In the genomic region with DNA sequence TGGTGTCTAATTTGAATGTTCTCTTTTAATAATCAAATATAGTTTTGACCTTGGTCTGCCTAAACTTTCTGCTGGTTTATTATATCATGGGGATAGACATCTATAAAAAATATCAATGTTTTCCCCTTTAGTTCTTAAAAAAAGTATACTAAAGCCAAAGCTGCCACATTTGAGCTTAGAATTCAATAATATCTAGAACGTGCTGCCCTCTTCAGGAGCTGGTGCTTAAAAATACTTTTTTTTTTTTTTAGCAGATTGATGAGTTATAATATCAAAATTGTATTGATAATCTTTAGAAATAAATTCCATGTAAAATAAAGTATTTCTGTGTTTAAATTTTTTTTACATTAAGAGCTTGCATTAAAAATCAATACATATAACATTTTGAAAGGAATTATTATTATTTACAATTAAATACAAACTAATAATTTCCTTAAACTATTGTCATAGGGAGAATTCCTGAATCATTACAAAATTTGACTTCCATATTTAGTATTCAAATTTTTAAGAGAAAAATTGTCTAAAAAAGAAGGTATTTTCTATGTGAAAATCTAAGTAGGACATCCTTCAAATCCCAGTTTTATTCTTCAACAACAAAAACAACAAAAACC, we compare ENCODE assay signal across 12 cellular contexts. TPM values are rescaled to one million over a fixed set of nuclear protein-coding genes. Genes with fewer than 3 reads are reported as not detected.
DNase-seq lines count a peak whose midpoint lies in the region; ATAC-seq, FAIRE-seq and TF ChIP-seq lines count a peak whose summit lies in the region.
"Had no signal": no experiment of that assay in that cellular context is flagged by ENCODE, and none has a peak within 500 bp of the region (broad histone marks: within the 10 kb centered on the region; RNA-seq: fewer than 3 reads in every experiment).

No MANE protein-coding gene starts in this region.

- no peak overlapping the region for H3K9ac ChIP-seq in mesendoderm (ENCODE audit: low read length)

- peak; percentile 27 for DNase-seq in NOMO-1 treated with DMSO at 0.1 percent for 48 hours (lab: John Stamatoyannopoulos, UW; ENCODE audit: unreplicated experiment)
- no peak for DNase-seq in NOMO-1 treated with dmso at 0.1 percent for 144 hours (lab: John Stamatoyannopoulos, UW; ENCODE audit: unreplicated experiment)
- no peak for DNase-seq in RCC 7860 (ENCODE audit: low spot score)
- DNase-seq in fibroblast of the aortic adventitia (ENCODE audit: low read depth), result peak; percentile 72
- no peak for DNase-seq in thoracic aorta (ENCODE audit: low spot score)
- DNase-seq in mesendoderm, result no peak
- no peak for DNase-seq in activated CD8-positive, alpha-beta memory T cell treated with anti-CD3 and anti-CD28 coated beads, Interleukin-2, amount 10 ng/mL, durations not matched to agents 7 days and 5 days
- DNase-seq: activated T-cell treated with anti-CD3 and anti-CD28 coated beads, Interleukin-2, amount 50 U/mL, for 24 hours; CD4-positive, alpha-beta T cell; SHP77 treated with DMSO at 0.1 percent for 48 hours; stimulated activated CD4-positive, alpha-beta T cell treated with anti-CD3 and anti-CD28 coated beads, Interleukin-2, amount 100 ng/mL, for 24 hours had no signal

- H3K36me3 ChIP-seq in thoracic aorta (no peaks in the 10 kb centered on the region), mesendoderm (ENCODE audit: control insufficient read depth, insufficient read depth, low read length) (no peaks in the 10 kb centered on the region)

- H3K4me1 ChIP-seq in thoracic aorta (ENCODE audit: control insufficient read depth in 1 of 2, low read depth in 2 of 2) (peaks cover 0 to 15% of the 10 kb centered on the region in 2 donors), mesendoderm (ENCODE audit: control insufficient read depth, low read depth, low read length) (peaks cover 1% of the 10 kb centered on the region)

- H2BK5ac ChIP-seq in mesendoderm (ENCODE audit: low read length), result no peak overlapping the region

- H3K27me3 ChIP-seq in thoracic aorta (replicated peaks; ENCODE audit: insufficient read depth) (no peaks in the 10 kb centered on the region), mesendoderm (ENCODE audit: insufficient read depth, low read length, poor library complexity) (no peaks in the 10 kb centered on the region)

- no peak overlapping the region for H3K27ac ChIP-seq in thoracic aorta
- no peak overlapping the region for H3K27ac ChIP-seq in mesendoderm (ENCODE audit: low read depth, low read length)

- no peak overlapping the region for H3K18ac ChIP-seq in mesendoderm (ENCODE audit: low read length)

- no CpG with 5 or more reads among the region's 1 CpG for WGBS in mesendoderm (ENCODE audit: extremely low coverage, insufficient coverage, low lambda C conversion rate)

- H3K4me3 ChIP-seq in fibroblast of the aortic adventitia (ENCODE audit: low read depth, low read length) (no peak overlapping the region), thoracic aorta (no peak overlapping the region), mesendoderm (ENCODE audit: low read length) (no peak overlapping the region)

- no peak overlapping the region for H3K4ac ChIP-seq in mesendoderm (ENCODE audit: low read depth, low read length)

- H4K8ac ChIP-seq in mesendoderm (ENCODE audit: low read depth, low read length), result no peak overlapping the region

- H3K9me3 ChIP-seq in thoracic aorta, result no peaks in the 10 kb centered on the region

- no peak overlapping the region for H4K5ac ChIP-seq in mesendoderm (ENCODE audit: low read length)

- H3K4me2 ChIP-seq in mesendoderm (ENCODE audit: low read length), result no peak overlapping the region

- TF ChIP-seq CTCF in fibroblast of the aortic adventitia (IDR thresholded peaks at IDR 0.05; ENCODE audit: insufficient read depth, low read length) (peak; percentile 49), thoracic aorta (IDR thresholded peaks at IDR 0.05) (peak; percentile 4)

- no peaks in the 10 kb centered on the region for H3K79me1 ChIP-seq in mesendoderm (ENCODE audit: low read length)

- no peaks in the 10 kb centered on the region for H3K4me1 Mint-ChIP-seq in activated CD8-positive, alpha-beta memory T cell treated with anti-CD3 and anti-CD28 coated beads, Interleukin-2, amount 10 ng/mL, durations not matched to agents 7 days and 5 days

- H2AK5ac ChIP-seq in mesendoderm (ENCODE audit: low read length), result no peak overlapping the region

- H3K56ac ChIP-seq in mesendoderm (ENCODE audit: low read length), result no peak overlapping the region

- H3K36me3 Mint-ChIP-seq in activated CD8-positive, alpha-beta memory T cell treated with anti-CD3 and anti-CD28 coated beads, Interleukin-2, amount 10 ng/mL, durations not matched to agents 7 days and 5 days, result no peaks in the 10 kb centered on the region

- CTCF ChIA-PET in activated CD8-positive, alpha-beta memory T cell treated with anti-CD3 and anti-CD28 coated beads, Interleukin-2, amount 10 ng/mL, durations not matched to agents 7 days and 5 days (lab: Charles Lee), result no interaction called here

- no peak overlapping the region for H2BK15ac ChIP-seq in mesendoderm (replicated peaks; ENCODE audit: low read depth)

- H3K79me2 ChIP-seq in mesendoderm (ENCODE audit: control insufficient read depth, insufficient read depth, low read length), result no peaks in the 10 kb centered on the region

- H3K9me3 Mint-ChIP-seq in activated CD8-positive, alpha-beta memory T cell treated with anti-CD3 and anti-CD28 coated beads, Interleukin-2, amount 10 ng/mL, durations not matched to agents 7 days and 5 days (ENCODE audit: low read depth), result peaks cover 4% of the 10 kb centered on the region
- H3K9me3 Mint-ChIP-seq: activated T-cell treated with anti-CD3 and anti-CD28 coated beads, Interleukin-2, amount 50 U/mL, for 24 hours; CD4-positive, alpha-beta T cell had no signal

- H3K27me3 Mint-ChIP-seq in activated CD8-positive, alpha-beta memory T cell treated with anti-CD3 and anti-CD28 coated beads, Interleukin-2, amount 10 ng/mL, durations not matched to agents 7 days and 5 days, result no peaks in the 10 kb centered on the region
- H3K27me3 Mint-ChIP-seq: activated T-cell treated with anti-CD3 and anti-CD28 coated beads, Interleukin-2, amount 50 U/mL, for 24 hours; CD4-positive, alpha-beta T cell had no signal

- no peak for ATAC-seq in thoracic aorta (ENCODE audit: insufficient number of reproducible peaks, low FRiP score, low read depth)
- ATAC-seq in GM21576 (IDR thresholded peaks at IDR 0.05; ENCODE audit: unreplicated experiment), result no peak
- no peak for ATAC-seq in activated CD8-positive, alpha-beta memory T cell treated with anti-CD3 and anti-CD28 coated beads, Interleukin-2, amount 10 ng/mL, durations not matched to agents 7 days and 5 days

- no peak overlapping the region for H2BK120ac ChIP-seq in mesendoderm (ENCODE audit: low read depth, low read length)

- H3K23ac ChIP-seq in mesendoderm (ENCODE audit: low read length), result no peak overlapping the region

- FAIRE-seq in RCC 7860 (lab: Jason Lieb, UNC), result peak; percentile 73

- H3K27ac Mint-ChIP-seq in activated CD8-positive, alpha-beta memory T cell treated with anti-CD3 and anti-CD28 coated beads, Interleukin-2, amount 10 ng/mL, durations not matched to agents 7 days and 5 days, result no peak overlapping the region
- H3K27ac Mint-ChIP-seq: activated T-cell treated with anti-CD3 and anti-CD28 coated beads, Interleukin-2, amount 50 U/mL, for 24 hours; CD4-positive, alpha-beta T cell had no signal

- no peak overlapping the region for H3K4me3 Mint-ChIP-seq in activated CD8-positive, alpha-beta memory T cell treated with anti-CD3 and anti-CD28 coated beads, Interleukin-2, amount 10 ng/mL, durations not matched to agents 7 days and 5 days
- H3K4me3 Mint-ChIP-seq: activated T-cell treated with anti-CD3 and anti-CD28 coated beads, Interleukin-2, amount 50 U/mL, for 24 hours; CD4-positive, alpha-beta T cell had no signal

RNA-seq across cellular contexts. Expression of a gene that starts 40.1 kb away (rescaled TPM):
- total RNA-seq in fibroblast of the aortic adventitia (ENCODE audit: low replicate concordance) (52.1 and 104 TPM in 2 replicates), thoracic aorta (10 to 100 TPM; 53.3 to 67.2 TPM)
- 102 TPM for polyA plus RNA-seq in mesendoderm (2013, experiment 1 of 2)
- 104 TPM for polyA plus RNA-seq in mesendoderm (2013, experiment 2 of 2)
- total RNA-seq in activated CD8-positive, alpha-beta memory T cell treated with anti-CD3 and anti-CD28 coated beads, Interleukin-2, amount 10 ng/mL, durations not matched to agents 7 days and 5 days, result under 1 TPM in 1 of 2 experiments, not detected in 1; 0.05 TPM
- total RNA-seq: CD4-positive, alpha-beta T cell had no signal

Comparison
In these comparisons a context has a peak if more than half of its experiments do, and no peak if none do; other contexts are left out.
1. DNase-seq: peak in NOMO-1 treated with DMSO at 0.1 percent for 48 hours (single experiment) and fibroblast of the aortic adventitia (single experiment); none in NOMO-1 treated with dmso at 0.1 percent for 144 hours (single experiment), RCC 7860 (single experiment), thoracic aorta (single experiment), mesendoderm (single experiment) and activated CD8-positive, alpha-beta memory T cell treated with anti-CD3 and anti-CD28 coated beads, Interleukin-2, amount 10 ng/mL, durations not matched to agents 7 days and 5 days (single experiment).
2. RNA of a gene that starts 40.1 kb away (total RNA-seq): 52.1 to 104 TPM in fibroblast of the aortic adventitia and 53.3 to 67.2 TPM in thoracic aorta; 0.05 TPM in activated CD8-positive, alpha-beta memory T cell treated with anti-CD3 and anti-CD28 coated beads, Interleukin-2, amount 10 ng/mL, durations not matched to agents 7 days and 5 days; every median in the first group is over 10 times any median in the second.